Comparison of ENCODE assay signal across 13 cellular contexts in the genomic region with DNA sequence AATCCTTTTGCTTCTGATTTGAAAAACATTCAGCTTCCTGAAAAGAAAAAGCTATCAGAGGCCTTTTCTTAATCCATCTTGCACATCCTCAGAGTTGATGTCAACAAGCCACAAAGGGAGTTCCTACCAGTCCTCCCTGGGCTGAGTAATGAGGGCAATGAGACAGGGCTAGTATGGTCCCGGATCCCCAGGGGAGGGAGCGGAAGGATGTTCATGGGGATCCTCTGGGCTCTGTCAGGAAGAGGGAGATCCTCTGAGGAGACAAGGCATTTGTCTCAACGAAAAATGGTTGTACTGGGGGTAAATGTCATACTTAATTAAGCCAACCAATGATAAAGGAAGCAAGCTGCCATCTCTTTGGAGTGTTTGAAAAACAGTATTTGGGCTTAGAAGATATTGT.
A peak's percentile ranks its signal among the peaks of the same experiment; 100 is the strongest.
DNase-seq lines count a peak whose midpoint lies in the region; ATAC-seq and TF ChIP-seq lines count a peak whose summit lies in the region.
"Had no signal": no experiment of that assay in that cellular context is flagged by ENCODE, and none has a peak within 500 bp of the region (broad histone marks: within the 10 kb centered on the region; RNA-seq: fewer than 3 reads in every experiment).

No MANE protein-coding gene starts in this region.

- 88 to 94% methylated on average over 1 to 3 of the region's 3 CpGs for WGBS in endodermal cell (ENCODE audit: insufficient coverage in 1 of 2, insufficient read length in 1 of 2), 2 experiments

- peak overlapping the region; percentile 33 for H3K4me2 ChIP-seq in BLaER1
- H3K4me2 ChIP-seq: A549 had no signal

- H4K20me1 ChIP-seq in BLaER1: no peaks in the 10 kb centered on the region

- H3K27me3 Mint-ChIP-seq in endodermal cell (ENCODE audit: insufficient read depth): no peaks in the 10 kb centered on the region

- no peaks in the 10 kb centered on the region for H3K27me3 ChIP-seq in BLaER1
- no peaks in the 10 kb centered on the region for H3K27me3 ChIP-seq in endodermal cell (ENCODE audit: control insufficient read depth, insufficient read depth, low read length, poor library complexity, severe bottlenecking)

- no peak overlapping the region; the same call in 1 of the 2 replicates for H3K9ac ChIP-seq in BLaER1
- H3K9ac ChIP-seq in endodermal cell (ENCODE audit: extremely low read depth, low read length, poor library complexity, severe bottlenecking): no peak overlapping the region

- H3K4me3 ChIP-seq in BLaER1 (no peak overlapping the region), endodermal cell (ENCODE audit: low read length) (no peak overlapping the region)
- H3K4me3 ChIP-seq: A549, HAP-1 had no signal

- H3K36me3 ChIP-seq in BLaER1 (no peaks in the 10 kb centered on the region), endodermal cell (ENCODE audit: control insufficient read depth, insufficient read depth, low read length) (peaks cover 9% of the 10 kb centered on the region)
- H3K36me3 ChIP-seq: HAP-1 had no signal

- no peak overlapping the region for H3K27ac ChIP-seq in BLaER1
- no peak overlapping the region for H3K27ac ChIP-seq in endodermal cell (ENCODE audit: low read depth, low read length)
- H3K27ac ChIP-seq: A549 had no signal

- H3K27ac Mint-ChIP-seq in endodermal cell: peak overlapping the region; percentile 42
- no peak overlapping the region for H3K27ac Mint-ChIP-seq in stimulated activated effector memory CD8-positive, alpha-beta T cell treated with anti-CD3 and anti-CD28 coated beads, Interleukin-12 subunit alpha, Interleukin-12 subunit beta, amount 100 ng/mL, for 72 hours

- peak; percentile 27 for ATAC-seq in stimulated activated effector memory CD8-positive, alpha-beta T cell treated with anti-CD3 and anti-CD28 coated beads, Interleukin-12 subunit alpha, Interleukin-12 subunit beta, amount 100 ng/mL, for 72 hours

- DNase-seq in SK-N-DZ (ENCODE audit: low spot score): peak; percentile 97
- DNase-seq in endodermal cell: no peak
- no peak for DNase-seq in stimulated activated effector memory CD8-positive, alpha-beta T cell treated with anti-CD3 and anti-CD28 coated beads, Interleukin-12 subunit alpha, Interleukin-12 subunit beta, amount 100 ng/mL, for 72 hours (ENCODE audit: low spot score in 2 of 2)
- DNase-seq in NCI-H1105 treated with DMSO at 0.1 percent for 48 hours (lab: John Stamatoyannopoulos, UW): no peak
- DNase-seq in activated CD8-positive, alpha-beta memory T cell treated with anti-CD3 and anti-CD28 coated beads, Interleukin-2, amount 50 U/mL, for 48 hours: no peak
- DNase-seq: Caco-2; CD8-positive, alpha-beta memory T cell; DMS53; GF-D8; GOT3 had no signal

- H3K4me1 ChIP-seq in BLaER1: peaks cover 9% of the 10 kb centered on the region
- H3K4me1 ChIP-seq in endodermal cell (ENCODE audit: control insufficient read depth, insufficient read depth, low read length): peaks cover 5% of the 10 kb centered on the region
- H3K4me1 ChIP-seq: A549, Caco-2, HAP-1 had no signal

- peaks cover 7% of the 10 kb centered on the region for H3K36me3 Mint-ChIP-seq in endodermal cell (ENCODE audit: low read depth)
- H3K36me3 Mint-ChIP-seq in stimulated activated effector memory CD8-positive, alpha-beta T cell treated with anti-CD3 and anti-CD28 coated beads, Interleukin-12 subunit alpha, Interleukin-12 subunit beta, amount 100 ng/mL, for 72 hours: no peaks in the 10 kb centered on the region

- no peak overlapping the region for H3K4me3 Mint-ChIP-seq in endodermal cell
- H3K4me3 Mint-ChIP-seq in stimulated activated effector memory CD8-positive, alpha-beta T cell treated with anti-CD3 and anti-CD28 coated beads, Interleukin-12 subunit alpha, Interleukin-12 subunit beta, amount 100 ng/mL, for 72 hours: no peak overlapping the region
- H3K4me3 Mint-ChIP-seq: CD8-positive, alpha-beta memory T cell had no signal

- TF ChIP-seq CTCF in endodermal cell (conservative IDR thresholded peaks at IDR 0.05): no peak

- H3K9me3 ChIP-seq in BLaER1: no peaks in the 10 kb centered on the region
- H3K9me3 ChIP-seq in endodermal cell (ENCODE audit: control insufficient read depth, low read length): no peaks in the 10 kb centered on the region
- H3K9me3 ChIP-seq: A549, Caco-2, HAP-1 had no signal

- peaks cover 38% of the 10 kb centered on the region for H3K4me1 Mint-ChIP-seq in endodermal cell
- no peaks in the 10 kb centered on the region for H3K4me1 Mint-ChIP-seq in stimulated activated effector memory CD8-positive, alpha-beta T cell treated with anti-CD3 and anti-CD28 coated beads, Interleukin-12 subunit alpha, Interleukin-12 subunit beta, amount 100 ng/mL, for 72 hours
- H3K4me1 Mint-ChIP-seq: CD8-positive, alpha-beta memory T cell had no signal

- no peaks in the 10 kb centered on the region for H3K9me3 Mint-ChIP-seq in endodermal cell
- no peaks in the 10 kb centered on the region for H3K9me3 Mint-ChIP-seq in stimulated activated effector memory CD8-positive, alpha-beta T cell treated with anti-CD3 and anti-CD28 coated beads, Interleukin-12 subunit alpha, Interleukin-12 subunit beta, amount 100 ng/mL, for 72 hours
- H3K9me3 Mint-ChIP-seq: CD8-positive, alpha-beta memory T cell had no signal
